12 cellular contexts compared by ENCODE assay signal in genomic region chr13:103006706-103007426, GRCh38. TPM values are rescaled to one million over a fixed set of nuclear protein-coding genes. Genes with fewer than 3 reads are reported as not detected.
DNase-seq lines count a peak whose midpoint lies in the region; ATAC-seq, FAIRE-seq and TF ChIP-seq lines count a peak whose summit lies in the region.
"Had no signal": no experiment of that assay in that cellular context is flagged by ENCODE, and none has a peak within 500 bp of the region (broad histone marks: within the 10 kb centered on the region; RNA-seq: fewer than 3 reads in every experiment).

No MANE protein-coding gene starts in this region.

- no peak for DNase-seq in H54 (ENCODE audit: insufficient read length, low spot score)
- peak in 1 of 5 donors; percentile 18 for DNase-seq in heart left ventricle
- no peak for DNase-seq in activated effector memory CD4-positive, alpha-beta T cell treated with anti-CD3 and anti-CD28 coated beads, Interleukin-2, amount 50 U/mL, for 16 hours
- DNase-seq in sciatic nerve (ENCODE audit: low spot score) = no peak
- no peak for DNase-seq in GM19238 (ENCODE audit: insufficient read length, low spot score)
- no peak for DNase-seq in Peyer's patch
- DNase-seq: IMR-90, mammary epithelial cell, T-cell had no signal

- H3K9me3 ChIP-seq in heart left ventricle (no peaks in the 10 kb centered on the region), Peyer's patch (no peaks in the 10 kb centered on the region)

- no peaks in the 10 kb centered on the region for H3K36me3 ChIP-seq in heart left ventricle
- H3K36me3 ChIP-seq in Peyer's patch = no peaks in the 10 kb centered on the region

- ATAC-seq in GM18873 (IDR thresholded peaks at IDR 0.05; ENCODE audit: low FRiP score, unreplicated experiment) = peak; percentile 96
- ATAC-seq in HG03520 (IDR thresholded peaks at IDR 0.05; ENCODE audit: unreplicated experiment) = peak; percentile 95
- ATAC-seq in heart left ventricle = peak; percentile 69 to 87 (median 74)
- no peak for ATAC-seq in sciatic nerve
- ATAC-seq: T-cell had no signal

- intact Hi-C loops in heart left ventricle (cut with DNase I) = no loop called here
- intact Hi-C loops in sciatic nerve (cut with DNase I) = no loop called here

- 31 to 40% (median 35%) methylated on average over 11 of the region's 11 CpGs for WGBS in heart left ventricle, 4 donors

- H3K27ac ChIP-seq in heart left ventricle = peak overlapping the region in 2 of 12 donors; percentile 19 to 25
- H3K27ac ChIP-seq in Peyer's patch = no peak overlapping the region

- TF ChIP-seq POLR2A in H54 (IDR thresholded peaks at IDR 0.05; ENCODE audit: low read depth, low read length) (no peak), heart left ventricle (IDR thresholded peaks at IDR 0.05) (no peak), Peyer's patch (IDR thresholded peaks at IDR 0.05) (no peak)

- H3K4me3 ChIP-seq in heart left ventricle = no peak overlapping the region
- H3K4me3 ChIP-seq in Peyer's patch = no peak overlapping the region

- no peaks in the 10 kb centered on the region for H3K27me3 ChIP-seq in heart left ventricle
- H3K27me3 ChIP-seq in Peyer's patch = no peaks in the 10 kb centered on the region

- TF ChIP-seq CTCF in heart left ventricle (IDR thresholded peaks at IDR 0.05) = no peak
- no peak for TF ChIP-seq CTCF in Peyer's patch (IDR thresholded peaks at IDR 0.05)

- peak; percentile 76 for FAIRE-seq in H54 (lab: Jason Lieb, UNC)

- H3K4me1 ChIP-seq in heart left ventricle (peaks cover 0 to 25% (median 0%) of the 10 kb centered on the region in 12 donors), Peyer's patch (peaks cover 0 to 12% (median 1%) of the 10 kb centered on the region in 4 donors)

RNA-seq across cellular contexts. Expression of gene SLC10A2, which starts 59.4 kb away (rescaled TPM):
- total RNA-seq in heart left ventricle (not detected), sciatic nerve (not detected), Peyer's patch (100 to 1,000 TPM in 3 of 4 donors, 1 to 10 TPM in 1; 5.0 to 579 (median 421) TPM)
- not detected for polyA plus RNA-seq in heart left ventricle
- total RNA-seq: Daoy, IMR-90, mammary epithelial cell, T-cell had no signal
- polyA plus RNA-seq: IMR-90, mammary epithelial cell had no signal
